Comparison of ENCODE assay signal across 19 cellular contexts in genomic region chr5:139397921-139398320, GRCh38. TPM values are rescaled to one million over a fixed set of nuclear protein-coding genes. Genes with fewer than 3 reads are reported as not detected.
DNase-seq lines count a peak whose midpoint lies in the region; ATAC-seq, FAIRE-seq and TF ChIP-seq lines count a peak whose summit lies in the region.
"Had no signal": no experiment of that assay in that cellular context is flagged by ENCODE, and none has a peak within 500 bp of the region (broad histone marks: within the 10 kb centered on the region; RNA-seq: fewer than 3 reads in every experiment).

No MANE protein-coding gene starts in this region.

- no peaks in the 10 kb centered on the region for H3K9me3 ChIP-seq in HepG2 (ENCODE audit: low read length)
- no peaks in the 10 kb centered on the region for H3K9me3 ChIP-seq in right lobe of liver
- no peaks in the 10 kb centered on the region for H3K9me3 ChIP-seq in vagina

- no peak for TF ChIP-seq POLR2A in HepG2 (IDR thresholded peaks at IDR 0.05; ENCODE audit: insufficient read depth in 1 of 2, low read depth in 2 of 2, low read length in 2 of 2)
- no peak for TF ChIP-seq POLR2A in right lobe of liver (IDR thresholded peaks at IDR 0.05)
- TF ChIP-seq POLR2A in vagina (IDR thresholded peaks at IDR 0.05): no peak

- H2AFZ ChIP-seq in HepG2 (ENCODE audit: low read length): no peak overlapping the region
- H2AFZ ChIP-seq: GM23248 had no signal

- H3K36me3 ChIP-seq in HepG2 (replicated peaks in 1 of 2; ENCODE audit: control insufficient read depth in 1 of 2, insufficient read depth in 2 of 2, low read length in 2 of 2): no peaks in the 10 kb centered on the region; a peak in 2 of 5 replicates
- no peaks in the 10 kb centered on the region for H3K36me3 ChIP-seq in right lobe of liver
- H3K36me3 ChIP-seq in vagina: no peaks in the 10 kb centered on the region

- no peak for ATAC-seq in HepG2
- no peak for ATAC-seq in right lobe of liver
- ATAC-seq: HCT116, PC-3 had no signal

- H3K27ac ChIP-seq in HepG2 (ENCODE audit: extremely low read length, insufficient read depth, low read length) (no peak overlapping the region), right lobe of liver (no peak overlapping the region), vagina (no peak overlapping the region)
- H3K27ac ChIP-seq: GM23248 had no signal

- DNase-seq in DMS 273 (lab: John Stamatoyannopoulos, UW; ENCODE audit: unreplicated experiment) (peak; percentile 28), DMS 273 treated with DMSO at 0.1 percent for 48 hours (lab: John Stamatoyannopoulos, UW) (no peak), HepG2 (ENCODE audit: low spot score) (no peak), right lobe of liver (no peak), fibroblast of peridontal ligament (ENCODE audit: extremely low read depth) (peak; percentile 34), NCI-H146 (lab: John Stamatoyannopoulos, UW) (no peak), vagina (ENCODE audit: extremely low spot score in 2 of 2) (no peak)
- no peak for DNase-seq in activated effector memory CD4-positive, alpha-beta T cell treated with anti-CD3 and anti-CD28 coated beads, Interleukin-2, amount 50 U/mL, for 16 hours
- DNase-seq: 8988T; Calu3; CD4-positive, CD25-positive, alpha-beta regulatory T cell; DMS79 treated with DMSO at 0.1 percent for 48 hours; GDM1; GM23248; NCI-H1436; NCI-H2081; NCI-H526 treated with DMSO at 0.1 percent for 48 hours; PC-3 had no signal

- H3K9ac ChIP-seq in HepG2 (ENCODE audit: insufficient read depth, low read depth, low read length): no peak overlapping the region
- H3K9ac ChIP-seq: GM23248 had no signal

- H3K4me2 ChIP-seq in HepG2 (ENCODE audit: low read depth, low read length): no peak overlapping the region

- intact Hi-C loops in HepG2 (cut with micrococcal nuclease; ENCODE audit: unreplicated experiment) (no loop called here), right lobe of liver (cut with DNase I) (no loop called here), vagina (cut with DNase I) (no loop called here)

- no peaks in the 10 kb centered on the region for H3K79me2 ChIP-seq in HepG2 (ENCODE audit: insufficient read depth, low read length)

- POLR2A ChIA-PET in HepG2 (lab: Yijun Ruan, JAX): no interaction called here

- in situ Hi-C loops in HepG2 (cut with HindIII; ENCODE audit: extremely low pct_ligation_motif_present, low pct_unique_long_range_greater_than_20kb): no loop called here

- H4K20me1 ChIP-seq in HepG2 (ENCODE audit: insufficient read depth, low read length): no peaks in the 10 kb centered on the region; the same call in 1 of the 2 replicates

- no peaks in the 10 kb centered on the region for H3K27me3 ChIP-seq in HepG2 (ENCODE audit: control insufficient read depth in 1 of 2, insufficient read depth in 2 of 2, low read length in 2 of 2)
- peaks cover 0 to 19% of the 10 kb centered on the region in 2 donors for H3K27me3 ChIP-seq in right lobe of liver
- peaks cover 5% of the 10 kb centered on the region for H3K27me3 ChIP-seq in vagina

- no peak for TF ChIP-seq RAD21 in HepG2 (CRISPR knock-in tag; IDR thresholded peaks at IDR 0.05)

- CTCF ChIA-PET in HepG2 (lab: Yijun Ruan, JAX; ENCODE audit: low intra/inter-chr PET ratio, low total read pairs): no interaction called here

- H3K4me3 ChIP-seq in HepG2 (replicated peaks in 1 of 3; ENCODE audit: insufficient read depth in 1 of 3, low read depth in 2 of 3, low read length in 3 of 3) (no peak overlapping the region), right lobe of liver (no peak overlapping the region), vagina (no peak overlapping the region)
- H3K4me3 ChIP-seq: GM23248 had no signal

- no peak for FAIRE-seq in HepG2 (lab: Jason Lieb, UNC)

- no TSS peak for BruUV-seq in HepG2 (replicated peaks; lab: Mats Ljungman, UMichigan)

- H3K4me1 ChIP-seq in HepG2 (ENCODE audit: insufficient read depth, low read length) (peaks cover 8% of the 10 kb centered on the region), right lobe of liver (peaks cover 0 to 18% (median 4%) of the 10 kb centered on the region in 4 donors), vagina (peaks cover 26% of the 10 kb centered on the region)

- TF ChIP-seq CTCF in HepG2 (CRISPR knock-in tag; IDR thresholded peaks at IDR 0.05) (no peak), right lobe of liver (IDR thresholded peaks at IDR 0.05) (no peak), vagina (IDR thresholded peaks at IDR 0.05) (no peak)

- 54% methylated on average over 6 of the region's 6 CpGs for WGBS in HepG2 (ENCODE audit: low lambda C conversion rate)
- 44% methylated on average over 6 of the region's 6 CpGs for WGBS in right lobe of liver (ENCODE audit: insufficient coverage, low coverage, low lambda C conversion rate, missing lambda C conversion rate)

- TF ChIP-seq EP300 in HepG2 (IDR thresholded peaks at IDR 0.05; ENCODE audit: low read depth in 2 of 2, low read length in 2 of 2) (no peak), HepG2 (CRISPR knock-in tag; IDR thresholded peaks at IDR 0.05; ENCODE audit: borderline replicate concordance) (no peak)

RNA-seq across cellular contexts. Expression of gene PROB1, which starts 3.0 kb away (rescaled TPM):
- 0.28 and 0.69 TPM in 2 replicates for total RNA-seq in HepG2 (2016; rRNA removed; fragmentation: Illumina TruSeq; extraction: Trizol)
- total RNA-seq in HepG2 (2016; cell fraction: cytosol; rRNA removed; fragmentation: Illumina TruSeq; extraction: Trizol; ENCODE audit: low read depth): not detected in 2 replicates
- 0.18 and 0.63 TPM in 2 replicates for total RNA-seq in HepG2 (2016; cell fraction: insoluble cytoplasmic fraction; rRNA removed; fragmentation: Illumina TruSeq; extraction: Trizol)
- total RNA-seq in HepG2 (2016; cell fraction: membrane; rRNA removed; fragmentation: Illumina TruSeq; extraction: Trizol): 0.09 and 0.10 TPM in 2 replicates
- total RNA-seq in HepG2 (2016; cell fraction: nucleus; rRNA removed; fragmentation: Illumina TruSeq; extraction: Trizol): 0.72 and 0.96 TPM in 2 replicates
- 1.1 and 1.9 TPM in 2 replicates for polyA plus RNA-seq in HepG2 (2011; rRNA removed)
- polyA plus RNA-seq in HepG2 (2011; cell fraction: cytosol; rRNA removed): 0.81 and 0.99 TPM in 2 replicates
- polyA plus RNA-seq in HepG2 (2011; cell fraction: nucleus; rRNA removed): 10.6 and 11.1 TPM in 2 replicates
- polyA plus RNA-seq in HepG2 (2012): 1.7 and 2.2 TPM in 2 replicates
- polyA plus RNA-seq in HepG2 (2016; cell fraction: cytosol; fragmentation: Illumina TruSeq; extraction: Trizol; ENCODE audit: low read depth): 0.06 and 0.07 TPM in 2 replicates
- polyA plus RNA-seq in HepG2 (2016; cell fraction: insoluble cytoplasmic fraction; fragmentation: Illumina TruSeq; extraction: Trizol; ENCODE audit: low read depth): 0.14 and 0.29 TPM in 2 replicates
- polyA plus RNA-seq in HepG2 (2016; cell fraction: membrane; fragmentation: Illumina TruSeq; extraction: Trizol; ENCODE audit: low read depth): 0.06 and 0.14 TPM in 2 replicates
- 2.1 and 3.0 TPM in 2 replicates for polyA plus RNA-seq in HepG2 (2016; cell fraction: nucleus; fragmentation: Illumina TruSeq; extraction: Trizol; ENCODE audit: insufficient read depth, low read depth)
- 1.1 and 1.6 TPM in 2 replicates for polyA minus RNA-seq in HepG2 (2011; rRNA and poly(A)+ RNA removed; ENCODE audit: low replicate concordance)
- 0.69 and 0.79 TPM in 2 replicates for polyA minus RNA-seq in HepG2 (2011; cell fraction: cytosol; rRNA and poly(A)+ RNA removed)
- polyA minus RNA-seq in HepG2 (2011; cell fraction: nucleus; rRNA and poly(A)+ RNA removed): 2.4 and 2.6 TPM in 2 replicates
- total RNA-seq in right lobe of liver: under 1 TPM; 0.25 to 0.51 (median 0.41) TPM
- 2.5 TPM for total RNA-seq in vagina

RNA-seq across cellular contexts. Expression of gene SPATA24, which starts 6.0 kb away (rescaled TPM):
- total RNA-seq in HepG2 (2016; rRNA removed; fragmentation: Illumina TruSeq; extraction: Trizol): 11.1 and 13.0 TPM in 2 replicates
- total RNA-seq in HepG2 (2016; cell fraction: cytosol; rRNA removed; fragmentation: Illumina TruSeq; extraction: Trizol; ENCODE audit: low read depth): 6.2 and 6.8 TPM in 2 replicates
- total RNA-seq in HepG2 (2016; cell fraction: insoluble cytoplasmic fraction; rRNA removed; fragmentation: Illumina TruSeq; extraction: Trizol): 10.6 and 12.4 TPM in 2 replicates
- 7.9 and 8.2 TPM in 2 replicates for total RNA-seq in HepG2 (2016; cell fraction: membrane; rRNA removed; fragmentation: Illumina TruSeq; extraction: Trizol)
- total RNA-seq in HepG2 (2016; cell fraction: nucleus; rRNA removed; fragmentation: Illumina TruSeq; extraction: Trizol): 8.6 and 10.2 TPM in 2 replicates
- 6.0 and 8.5 TPM in 2 replicates for polyA plus RNA-seq in HepG2 (2011; rRNA removed)
- 5.7 and 6.1 TPM in 2 replicates for polyA plus RNA-seq in HepG2 (2011; cell fraction: cytosol; rRNA removed)
- 12.2 and 14.9 TPM in 2 replicates for polyA plus RNA-seq in HepG2 (2011; cell fraction: nucleus; rRNA removed)
- polyA plus RNA-seq in HepG2 (2012): 14.6 and 18.0 TPM in 2 replicates
- polyA plus RNA-seq in HepG2 (2016; cell fraction: cytosol; fragmentation: Illumina TruSeq; extraction: Trizol; ENCODE audit: low read depth): 6.8 and 7.1 TPM in 2 replicates
- polyA plus RNA-seq in HepG2 (2016; cell fraction: insoluble cytoplasmic fraction; fragmentation: Illumina TruSeq; extraction: Trizol; ENCODE audit: low read depth): 12.2 and 14.9 TPM in 2 replicates
- 5.6 and 5.7 TPM in 2 replicates for polyA plus RNA-seq in HepG2 (2016; cell fraction: membrane; fragmentation: Illumina TruSeq; extraction: Trizol; ENCODE audit: low read depth)
- polyA plus RNA-seq in HepG2 (2016; cell fraction: nucleus; fragmentation: Illumina TruSeq; extraction: Trizol; ENCODE audit: insufficient read depth, low read depth): 7.6 and 11.7 TPM in 2 replicates
- 3.8 and 5.0 TPM in 2 replicates for polyA minus RNA-seq in HepG2 (2011; rRNA and poly(A)+ RNA removed; ENCODE audit: low replicate concordance)
- polyA minus RNA-seq in HepG2 (2011; cell fraction: cytosol; rRNA and poly(A)+ RNA removed): 3.3 and 4.6 TPM in 2 replicates
- polyA minus RNA-seq in HepG2 (2011; cell fraction: nucleus; rRNA and poly(A)+ RNA removed): 10.6 and 14.0 TPM in 2 replicates
- 1 to 10 TPM; 1.5 to 4.0 (median 2.6) TPM for total RNA-seq in right lobe of liver
- 12.3 TPM for total RNA-seq in vagina

RNA-seq across cellular contexts. Expression of gene MZB1, which starts 8.2 kb away (rescaled TPM):
- total RNA-seq in HepG2 (2016; rRNA removed; fragmentation: Illumina TruSeq; extraction: Trizol) (0.27 and 0.31 TPM in 2 replicates), right lobe of liver (1 to 10 TPM in 3 of 6 experiments, under 1 TPM in 3; 0.37 to 5.1 (median 1.1) TPM), vagina (not detected)
- 0.44 TPM in 1 of 2 replicates, not detected in the other for total RNA-seq in HepG2 (2016; cell fraction: cytosol; rRNA removed; fragmentation: Illumina TruSeq; extraction: Trizol; ENCODE audit: low read depth)
- total RNA-seq in HepG2 (2016; cell fraction: insoluble cytoplasmic fraction; rRNA removed; fragmentation: Illumina TruSeq; extraction: Trizol): 0.22 TPM in 1 of 2 replicates, not detected in the other
- total RNA-seq in HepG2 (2016; cell fraction: membrane; rRNA removed; fragmentation: Illumina TruSeq; extraction: Trizol): 0.34 TPM in 1 of 2 replicates, not detected in the other
- total RNA-seq in HepG2 (2016; cell fraction: nucleus; rRNA removed; fragmentation: Illumina TruSeq; extraction: Trizol): 0.47 TPM in 1 of 2 replicates, not detected in the other
- 0.35 and 0.40 TPM in 2 replicates for polyA plus RNA-seq in HepG2 (2011; rRNA removed)
- polyA plus RNA-seq in HepG2 (2011; cell fraction: cytosol; rRNA removed): 0.20 and 0.21 TPM in 2 replicates
- 1.2 and 1.6 TPM in 2 replicates for polyA plus RNA-seq in HepG2 (2011; cell fraction: nucleus; rRNA removed)
- 0.19 and 0.21 TPM in 2 replicates for polyA plus RNA-seq in HepG2 (2012)
- not detected in 2 replicates for polyA plus RNA-seq in HepG2 (2016; cell fraction: cytosol; fragmentation: Illumina TruSeq; extraction: Trizol; ENCODE audit: low read depth)
- not detected in 2 replicates for polyA plus RNA-seq in HepG2 (2016; cell fraction: insoluble cytoplasmic fraction; fragmentation: Illumina TruSeq; extraction: Trizol; ENCODE audit: low read depth)
- not detected in 2 replicates for polyA plus RNA-seq in HepG2 (2016; cell fraction: membrane; fragmentation: Illumina TruSeq; extraction: Trizol; ENCODE audit: low read depth)
- not detected in 2 replicates for polyA plus RNA-seq in HepG2 (2016; cell fraction: nucleus; fragmentation: Illumina TruSeq; extraction: Trizol; ENCODE audit: insufficient read depth, low read depth)
- polyA minus RNA-seq in HepG2 (2011; rRNA and poly(A)+ RNA removed; ENCODE audit: low replicate concordance): 1.6 and 4.8 TPM in 2 replicates
- polyA minus RNA-seq in HepG2 (2011; cell fraction: cytosol; rRNA and poly(A)+ RNA removed): not detected in 2 replicates
- 1.0 and 3.2 TPM in 2 replicates for polyA minus RNA-seq in HepG2 (2011; cell fraction: nucleus; rRNA and poly(A)+ RNA removed)
- total RNA-seq: Calu3, GM23248 had no signal
- polyA plus RNA-seq: GM23248 had no signal

RNA-seq across cellular contexts. Expression of gene SLC23A1, which starts 14.8 kb away (rescaled TPM):
- total RNA-seq in HepG2 (2016; rRNA removed; fragmentation: Illumina TruSeq; extraction: Trizol): 3.6 and 6.6 TPM in 2 replicates
- 7.0 and 8.2 TPM in 2 replicates for total RNA-seq in HepG2 (2016; cell fraction: cytosol; rRNA removed; fragmentation: Illumina TruSeq; extraction: Trizol; ENCODE audit: low read depth)
- total RNA-seq in HepG2 (2016; cell fraction: insoluble cytoplasmic fraction; rRNA removed; fragmentation: Illumina TruSeq; extraction: Trizol): 3.7 and 9.0 TPM in 2 replicates
- 4.6 and 5.2 TPM in 2 replicates for total RNA-seq in HepG2 (2016; cell fraction: membrane; rRNA removed; fragmentation: Illumina TruSeq; extraction: Trizol)
- total RNA-seq in HepG2 (2016; cell fraction: nucleus; rRNA removed; fragmentation: Illumina TruSeq; extraction: Trizol): 5.5 and 7.9 TPM in 2 replicates
- 6.0 and 7.0 TPM in 2 replicates for polyA plus RNA-seq in HepG2 (2011; rRNA removed)
- 5.9 and 7.1 TPM in 2 replicates for polyA plus RNA-seq in HepG2 (2011; cell fraction: cytosol; rRNA removed)
- polyA plus RNA-seq in HepG2 (2011; cell fraction: nucleus; rRNA removed): 24.2 and 29.4 TPM in 2 replicates
- 6.4 and 9.0 TPM in 2 replicates for polyA plus RNA-seq in HepG2 (2012)
- 2.3 and 2.4 TPM in 2 replicates for polyA plus RNA-seq in HepG2 (2016; cell fraction: cytosol; fragmentation: Illumina TruSeq; extraction: Trizol; ENCODE audit: low read depth)
- polyA plus RNA-seq in HepG2 (2016; cell fraction: insoluble cytoplasmic fraction; fragmentation: Illumina TruSeq; extraction: Trizol; ENCODE audit: low read depth): 4.0 and 4.3 TPM in 2 replicates
- 4.3 and 5.1 TPM in 2 replicates for polyA plus RNA-seq in HepG2 (2016; cell fraction: membrane; fragmentation: Illumina TruSeq; extraction: Trizol; ENCODE audit: low read depth)
- polyA plus RNA-seq in HepG2 (2016; cell fraction: nucleus; fragmentation: Illumina TruSeq; extraction: Trizol; ENCODE audit: insufficient read depth, low read depth): 13.5 and 13.8 TPM in 2 replicates
- polyA minus RNA-seq in HepG2 (2011; rRNA and poly(A)+ RNA removed; ENCODE audit: low replicate concordance): 30.0 and 58.9 TPM in 2 replicates
- polyA minus RNA-seq in HepG2 (2011; cell fraction: cytosol; rRNA and poly(A)+ RNA removed): 3.8 and 7.7 TPM in 2 replicates
- polyA minus RNA-seq in HepG2 (2011; cell fraction: nucleus; rRNA and poly(A)+ RNA removed): 7.5 and 12.6 TPM in 2 replicates
- 10 to 100 TPM; 11.7 to 51.0 (median 22.8) TPM for total RNA-seq in right lobe of liver
- not detected for total RNA-seq in vagina
- total RNA-seq: CD4-positive, CD25-positive, alpha-beta regulatory T cell; GM23248; PC-3 had no signal

RNA-seq across cellular contexts. Expression of gene DNAJC18, which starts 41.4 kb away (rescaled TPM):
- total RNA-seq in HepG2 (2016; rRNA removed; fragmentation: Illumina TruSeq; extraction: Trizol) (6.5 and 9.6 TPM in 2 replicates), right lobe of liver (1 to 10 TPM in 2 of 6 experiments, under 1 TPM in 4; 0.37 to 2.9 (median 0.75) TPM), vagina (7.6 TPM)
- total RNA-seq in HepG2 (2016; cell fraction: cytosol; rRNA removed; fragmentation: Illumina TruSeq; extraction: Trizol; ENCODE audit: low read depth): 2.3 and 2.5 TPM in 2 replicates
- 5.6 and 9.2 TPM in 2 replicates for total RNA-seq in HepG2 (2016; cell fraction: insoluble cytoplasmic fraction; rRNA removed; fragmentation: Illumina TruSeq; extraction: Trizol)
- total RNA-seq in HepG2 (2016; cell fraction: membrane; rRNA removed; fragmentation: Illumina TruSeq; extraction: Trizol): 4.6 and 5.4 TPM in 2 replicates
- total RNA-seq in HepG2 (2016; cell fraction: nucleus; rRNA removed; fragmentation: Illumina TruSeq; extraction: Trizol): 6.0 and 8.1 TPM in 2 replicates
- polyA plus RNA-seq in HepG2 (2011; rRNA removed): 5.7 and 6.6 TPM in 2 replicates
- 2.3 and 3.6 TPM in 2 replicates for polyA plus RNA-seq in HepG2 (2011; cell fraction: cytosol; rRNA removed)
- 1.3 and 1.6 TPM in 2 replicates for polyA plus RNA-seq in HepG2 (2011; cell fraction: nucleus; rRNA removed)
- polyA plus RNA-seq in HepG2 (2012): 9.7 and 12.5 TPM in 2 replicates
- 1.6 and 4.1 TPM in 2 replicates for polyA plus RNA-seq in HepG2 (2016; cell fraction: cytosol; fragmentation: Illumina TruSeq; extraction: Trizol; ENCODE audit: low read depth)
- 9.3 and 9.5 TPM in 2 replicates for polyA plus RNA-seq in HepG2 (2016; cell fraction: insoluble cytoplasmic fraction; fragmentation: Illumina TruSeq; extraction: Trizol; ENCODE audit: low read depth)
- 4.1 and 4.4 TPM in 2 replicates for polyA plus RNA-seq in HepG2 (2016; cell fraction: membrane; fragmentation: Illumina TruSeq; extraction: Trizol; ENCODE audit: low read depth)
- polyA plus RNA-seq in HepG2 (2016; cell fraction: nucleus; fragmentation: Illumina TruSeq; extraction: Trizol; ENCODE audit: insufficient read depth, low read depth): 7.1 and 8.5 TPM in 2 replicates
- polyA minus RNA-seq in HepG2 (2011; rRNA and poly(A)+ RNA removed; ENCODE audit: low replicate concordance): 3.3 and 4.3 TPM in 2 replicates
- polyA minus RNA-seq in HepG2 (2011; cell fraction: cytosol; rRNA and poly(A)+ RNA removed): 4.4 and 5.2 TPM in 2 replicates
- 3.1 and 3.6 TPM in 2 replicates for polyA minus RNA-seq in HepG2 (2011; cell fraction: nucleus; rRNA and poly(A)+ RNA removed)

Comparison
In these comparisons a context has a peak if more than half of its experiments do, and no peak if none do; other contexts are left out.
1. DNase-seq: peak in DMS 273 (single experiment) and fibroblast of peridontal ligament (single experiment); none in DMS 273 treated with DMSO at 0.1 percent for 48 hours (single experiment), HepG2 (single experiment), right lobe of liver (0 of 3), NCI-H146 (single experiment), activated effector memory CD4-positive, alpha-beta T cell treated with anti-CD3 and anti-CD28 coated beads, Interleukin-2, amount 50 U/mL, for 16 hours (single experiment) and vagina (0 of 2).